18 cellular contexts compared by ENCODE assay signal in genomic region chr17:76134911-76135809, GRCh38. TPM values are rescaled to one million over a fixed set of nuclear protein-coding genes. Genes with fewer than 3 reads are reported as not detected.
DNase-seq lines count a peak whose midpoint lies in the region; ATAC-seq and TF ChIP-seq lines count a peak whose summit lies in the region.
"Had no signal": no experiment of that assay in that cellular context is flagged by ENCODE, and none has a peak within 500 bp of the region (broad histone marks: within the 10 kb centered on the region; RNA-seq: fewer than 3 reads in every experiment).

No MANE protein-coding gene starts in this region.

- H3K9me3 Mint-ChIP-seq in activated naive CD4-positive, alpha-beta T cell treated with anti-CD3 and anti-CD28 coated beads, Interleukin-2, amount 10 ng/mL, durations not matched to agents 7 days and 5 days: no peaks in the 10 kb centered on the region
- H3K9me3 Mint-ChIP-seq in activated naive CD4-positive, alpha-beta T cell treated with anti-CD3 and anti-CD28 coated beads, Interleukin-2, amount 50 U/mL, for 72 hours: no peaks in the 10 kb centered on the region
- no peaks in the 10 kb centered on the region for H3K9me3 Mint-ChIP-seq in activated CD8-positive, alpha-beta T cell treated with anti-CD3 and anti-CD28 coated beads for 36 hours
- no peaks in the 10 kb centered on the region for H3K9me3 Mint-ChIP-seq in stimulated activated memory B cell treated with anti-CD40 and anti-IgM and Interleukin-4, amounts not matched to agents 10 μg/mL and 1 μg/mL and 100 μg/mL, for 72 hours
- H3K9me3 Mint-ChIP-seq: T-helper 1 cell treated with Interleukin-12 subunit alpha and Interleukin-12 subunit beta and Interleukin-4 antibody, amounts not matched to agents 30 μg/mL and 1 μg/mL, for 36 hours had no signal

- no peak for ATAC-seq in activated naive CD4-positive, alpha-beta T cell treated with anti-CD3 and anti-CD28 coated beads, Interleukin-2, amount 50 U/mL, for 72 hours
- peak; percentile 40 for ATAC-seq in activated CD8-positive, alpha-beta T cell treated with anti-CD3 and anti-CD28 coated beads for 36 hours
- no peak for ATAC-seq in stimulated activated memory B cell treated with anti-CD40 and anti-IgM and Interleukin-4, amounts not matched to agents 10 μg/mL and 1 μg/mL and 100 μg/mL, for 72 hours
- ATAC-seq in GM21360 (IDR thresholded peaks at IDR 0.05; ENCODE audit: unreplicated experiment): no peak
- ATAC-seq: HCT116 had no signal

- peak overlapping the region; percentile 68 for H3K27ac Mint-ChIP-seq in activated naive CD4-positive, alpha-beta T cell treated with anti-CD3 and anti-CD28 coated beads, Interleukin-2, amount 10 ng/mL, durations not matched to agents 7 days and 5 days
- peak overlapping the region in 1 of 2 donors; percentile 63 for H3K27ac Mint-ChIP-seq in activated naive CD4-positive, alpha-beta T cell treated with anti-CD3 and anti-CD28 coated beads, Interleukin-2, amount 50 U/mL, for 72 hours
- H3K27ac Mint-ChIP-seq in activated CD8-positive, alpha-beta T cell treated with anti-CD3 and anti-CD28 coated beads for 36 hours: peak overlapping the region; percentile 88
- no peak overlapping the region for H3K27ac Mint-ChIP-seq in stimulated activated memory B cell treated with anti-CD40 and anti-IgM and Interleukin-4, amounts not matched to agents 10 μg/mL and 1 μg/mL and 100 μg/mL, for 72 hours
- H3K27ac Mint-ChIP-seq: T-helper 1 cell treated with Interleukin-12 subunit alpha and Interleukin-12 subunit beta and Interleukin-4 antibody, amounts not matched to agents 30 μg/mL and 1 μg/mL, for 36 hours had no signal

- H3K36me3 Mint-ChIP-seq in activated naive CD4-positive, alpha-beta T cell treated with anti-CD3 and anti-CD28 coated beads, Interleukin-2, amount 10 ng/mL, durations not matched to agents 7 days and 5 days: no peaks in the 10 kb centered on the region
- no peaks in the 10 kb centered on the region for H3K36me3 Mint-ChIP-seq in activated naive CD4-positive, alpha-beta T cell treated with anti-CD3 and anti-CD28 coated beads, Interleukin-2, amount 50 U/mL, for 72 hours
- H3K36me3 Mint-ChIP-seq in activated CD8-positive, alpha-beta T cell treated with anti-CD3 and anti-CD28 coated beads for 36 hours (ENCODE audit: low read depth): no peaks in the 10 kb centered on the region
- H3K36me3 Mint-ChIP-seq in stimulated activated memory B cell treated with anti-CD40 and anti-IgM and Interleukin-4, amounts not matched to agents 10 μg/mL and 1 μg/mL and 100 μg/mL, for 72 hours: no peaks in the 10 kb centered on the region

- CTCF ChIA-PET in activated naive CD4-positive, alpha-beta T cell treated with anti-CD3 and anti-CD28 coated beads, Interleukin-2, amount 10 ng/mL, durations not matched to agents 7 days and 5 days (lab: Charles Lee): interaction anchor here (0.8 to 2.1 kb wide), 5 partner anchors 9 to 144 kb away, joined by 3 to 7 read pairs (median 4); no protein-coding TSS in a partner anchor
- CTCF ChIA-PET in activated CD8-positive, alpha-beta T cell treated with anti-CD3 and anti-CD28 coated beads for 36 hours (lab: Charles Lee): interaction anchor here (1.0 to 3.0 kb wide), 7 partner anchors 9 to 152 kb away, joined by 3 to 18 read pairs (median 5); no protein-coding TSS in a partner anchor

- peak; percentile 23 for DNase-seq in activated naive CD4-positive, alpha-beta T cell treated with anti-CD3 and anti-CD28 coated beads, Interleukin-2, amount 10 ng/mL, durations not matched to agents 7 days and 5 days
- no peak for DNase-seq in activated naive CD4-positive, alpha-beta T cell treated with anti-CD3 and anti-CD28 coated beads, Interleukin-2, amount 50 U/mL, for 72 hours (ENCODE audit: low spot score in 2 of 2)
- DNase-seq in activated CD8-positive, alpha-beta T cell treated with anti-CD3 and anti-CD28 coated beads for 36 hours: peak; percentile 41
- no peak for DNase-seq in NCI-H1048 (lab: John Stamatoyannopoulos, UW)
- DNase-seq in Karpas-422: no peak
- DNase-seq: ACHN; DMS 273 treated with DMSO at 0.1 percent for 48 hours; effector CD4-positive, alpha-beta T cell; NCI-H1694 treated with DMSO at 0.1 percent for 48 hours had no signal

- no peaks in the 10 kb centered on the region for H3K9me3 ChIP-seq in iPS-15b (ENCODE audit: control insufficient read depth, insufficient read depth, low read length)
- no peaks in the 10 kb centered on the region for H3K9me3 ChIP-seq in Karpas-422 (ENCODE audit: low read length)

- no peak overlapping the region for H3K4me2 ChIP-seq in Karpas-422 (ENCODE audit: low read depth, low read length, poor library complexity, severe bottlenecking)
- H3K4me2 ChIP-seq: smooth muscle cell had no signal

- H3K36me3 ChIP-seq in iPS-15b (ENCODE audit: control insufficient read depth, insufficient read depth, low read length) (no peaks in the 10 kb centered on the region), Karpas-422 (ENCODE audit: insufficient read depth, low read length) (no peaks in the 10 kb centered on the region)

- intact Hi-C loops in activated CD8-positive, alpha-beta T cell treated with anti-CD3 and anti-CD28 coated beads for 36 hours (cut with micrococcal nuclease): no loop called here

- peaks cover 38% of the 10 kb centered on the region for H3K27me3 Mint-ChIP-seq in activated naive CD4-positive, alpha-beta T cell treated with anti-CD3 and anti-CD28 coated beads, Interleukin-2, amount 10 ng/mL, durations not matched to agents 7 days and 5 days
- peaks cover 1% of the 10 kb centered on the region for H3K27me3 Mint-ChIP-seq in activated CD8-positive, alpha-beta T cell treated with anti-CD3 and anti-CD28 coated beads for 36 hours
- peaks cover 92% of the 10 kb centered on the region for H3K27me3 Mint-ChIP-seq in stimulated activated memory B cell treated with anti-CD40 and anti-IgM and Interleukin-4, amounts not matched to agents 10 μg/mL and 1 μg/mL and 100 μg/mL, for 72 hours

- H3K27me3 ChIP-seq in iPS-15b (ENCODE audit: control insufficient read depth, insufficient read depth, low read length) (peaks cover 63% of the 10 kb centered on the region), Karpas-422 (ENCODE audit: low read length) (no peaks in the 10 kb centered on the region)

- no peak overlapping the region for H3K27ac ChIP-seq in Karpas-422 (ENCODE audit: low read length)
- H3K27ac ChIP-seq: parathyroid adenoma had no signal

- H3K9ac ChIP-seq in iPS-15b (ENCODE audit: low read depth, low read length) (no peak overlapping the region), Karpas-422 (ENCODE audit: low read length) (no peak overlapping the region)
- H3K9ac ChIP-seq: parathyroid adenoma had no signal

- H3K4me3 ChIP-seq in iPS-15b (ENCODE audit: low read depth, low read length) (peak overlapping the region; percentile 46), Karpas-422 (ENCODE audit: low read length) (no peak overlapping the region)
- H3K4me3 ChIP-seq: smooth muscle cell had no signal

- H2AFZ ChIP-seq in Karpas-422 (ENCODE audit: low read length): no peak overlapping the region
- H2AFZ ChIP-seq: parathyroid adenoma had no signal

- H3K4me1 ChIP-seq in iPS-15b (ENCODE audit: control insufficient read depth, insufficient read depth, low read length): peaks cover 38% of the 10 kb centered on the region
- peaks cover 6% of the 10 kb centered on the region for H3K4me1 ChIP-seq in Karpas-422 (ENCODE audit: low read length)
- H3K4me1 ChIP-seq: parathyroid adenoma had no signal

- POLR2A ChIA-PET in activated CD8-positive, alpha-beta T cell treated with anti-CD3 and anti-CD28 coated beads for 36 hours (lab: Charles Lee): interaction anchor here (0.6 to 1.6 kb wide), 5 partner anchors 21 to 145 kb away, joined by 3 to 5 read pairs (median 3); no protein-coding TSS in a partner anchor

- TF ChIP-seq CTCF in activated CD8-positive, alpha-beta T cell treated with anti-CD3 and anti-CD28 coated beads for 36 hours (IDR thresholded peaks at IDR 0.05): no peak

- H3K9me2 ChIP-seq in Karpas-422 (replicated peaks; ENCODE audit: insufficient read depth, low read length): no peaks in the 10 kb centered on the region

- peaks cover 32% of the 10 kb centered on the region for H3K4me1 Mint-ChIP-seq in activated naive CD4-positive, alpha-beta T cell treated with anti-CD3 and anti-CD28 coated beads, Interleukin-2, amount 10 ng/mL, durations not matched to agents 7 days and 5 days
- H3K4me1 Mint-ChIP-seq in activated CD8-positive, alpha-beta T cell treated with anti-CD3 and anti-CD28 coated beads for 36 hours (ENCODE audit: low read depth): peaks cover 24% of the 10 kb centered on the region
- peaks cover 19% of the 10 kb centered on the region for H3K4me1 Mint-ChIP-seq in stimulated activated memory B cell treated with anti-CD40 and anti-IgM and Interleukin-4, amounts not matched to agents 10 μg/mL and 1 μg/mL and 100 μg/mL, for 72 hours

- no peaks in the 10 kb centered on the region for H3K79me2 ChIP-seq in Karpas-422 (ENCODE audit: low read length)
- H3K79me2 ChIP-seq: parathyroid adenoma had no signal

- no peaks in the 10 kb centered on the region for H4K20me1 ChIP-seq in Karpas-422 (ENCODE audit: insufficient read depth, low read depth, low read length)

- H3K4me3 Mint-ChIP-seq in activated naive CD4-positive, alpha-beta T cell treated with anti-CD3 and anti-CD28 coated beads, Interleukin-2, amount 10 ng/mL, durations not matched to agents 7 days and 5 days: no peak overlapping the region
- peak overlapping the region; percentile 50 for H3K4me3 Mint-ChIP-seq in activated CD8-positive, alpha-beta T cell treated with anti-CD3 and anti-CD28 coated beads for 36 hours
- H3K4me3 Mint-ChIP-seq in stimulated activated memory B cell treated with anti-CD40 and anti-IgM and Interleukin-4, amounts not matched to agents 10 μg/mL and 1 μg/mL and 100 μg/mL, for 72 hours: peak overlapping the region; percentile 11
- H3K4me3 Mint-ChIP-seq: T-helper 1 cell treated with Interleukin-12 subunit alpha and Interleukin-12 subunit beta and Interleukin-4 antibody, amounts not matched to agents 30 μg/mL and 1 μg/mL, for 36 hours had no signal

RNA-seq across cellular contexts. Expression of gene FOXJ1, which starts 5.9 kb away (rescaled TPM):
- total RNA-seq in activated naive CD4-positive, alpha-beta T cell treated with anti-CD3 and anti-CD28 coated beads, Interleukin-2, amount 50 U/mL, for 72 hours: under 1 TPM; 0.46 to 0.56 TPM
- 10 to 100 TPM; 11.1 to 11.6 TPM for total RNA-seq in activated CD8-positive, alpha-beta T cell treated with anti-CD3 and anti-CD28 coated beads for 36 hours
- not detected in 2 replicates for total RNA-seq in Karpas-422 (2014; rRNA removed; shearing (Covaris generic); ENCODE audit: low replicate concordance)
- total RNA-seq: bronchial epithelial cell, fibroblast of villous mesenchyme, smooth muscle cell had no signal

RNA-seq across cellular contexts. Expression of gene EXOC7, which starts 31.6 kb away (rescaled TPM):
- 10 to 100 TPM; 85.0 to 91.9 TPM for total RNA-seq in activated naive CD4-positive, alpha-beta T cell treated with anti-CD3 and anti-CD28 coated beads, Interleukin-2, amount 50 U/mL, for 72 hours
- total RNA-seq in activated CD8-positive, alpha-beta T cell treated with anti-CD3 and anti-CD28 coated beads for 36 hours: 10 to 100 TPM; 53.5 to 64.9 TPM
- 55.4 and 69.0 TPM in 2 replicates for total RNA-seq in Karpas-422 (2014; rRNA removed; shearing (Covaris generic); ENCODE audit: low replicate concordance)

RNA-seq across cellular contexts. Expression of gene ZACN, which starts 56.2 kb away (rescaled TPM):
- total RNA-seq in activated naive CD4-positive, alpha-beta T cell treated with anti-CD3 and anti-CD28 coated beads, Interleukin-2, amount 50 U/mL, for 72 hours: 10 to 100 TPM in 1 of 2 donors, 1 to 10 TPM in 1; 6.8 to 15.7 TPM
- 1 to 10 TPM; 2.3 to 3.0 TPM for total RNA-seq in activated CD8-positive, alpha-beta T cell treated with anti-CD3 and anti-CD28 coated beads for 36 hours
- not detected in 2 replicates for total RNA-seq in Karpas-422 (2014; rRNA removed; shearing (Covaris generic); ENCODE audit: low replicate concordance)
- total RNA-seq: bronchial epithelial cell, fibroblast of villous mesenchyme, smooth muscle cell had no signal

Comparison
In these comparisons a context has a peak if more than half of its experiments do, and no peak if none do; other contexts are left out.
1. DNase-seq: peak in activated naive CD4-positive, alpha-beta T cell treated with anti-CD3 and anti-CD28 coated beads, Interleukin-2, amount 10 ng/mL, durations not matched to agents 7 days and 5 days (single experiment) and activated CD8-positive, alpha-beta T cell treated with anti-CD3 and anti-CD28 coated beads for 36 hours (single experiment); none in activated naive CD4-positive, alpha-beta T cell treated with anti-CD3 and anti-CD28 coated beads, Interleukin-2, amount 50 U/mL, for 72 hours (0 of 2), NCI-H1048 (single experiment) and Karpas-422 (single experiment).
2. RNA of gene FOXJ1, which starts 5.9 kb away (total RNA-seq): 11.1 to 11.6 TPM in activated CD8-positive, alpha-beta T cell treated with anti-CD3 and anti-CD28 coated beads for 36 hours; 0.46 to 0.56 TPM in activated naive CD4-positive, alpha-beta T cell treated with anti-CD3 and anti-CD28 coated beads, Interleukin-2, amount 50 U/mL, for 72 hours and not detected in Karpas-422; every median in the first group is over 4 times any median in the second.